In genomic region chr2:199596549-199596948, GRCh38 we compare ENCODE assay signal across 1 cellular context.
TF ChIP-seq lines count a peak whose summit lies in the region.

No MANE protein-coding gene starts in this region.

TF ChIP-seq in GM23338, 12 proteins besides CTCF, POLR2A, EP300 and RAD21 (continued from another document):
- no peak for TF ChIP-seq ZNF462 (CRISPR knock-in tag; IDR thresholded peaks at IDR 0.05)
TF ChIP-seq in GM23338: peak in this region for 0.
